15 cellular contexts compared by ENCODE assay signal in the genomic region with DNA sequence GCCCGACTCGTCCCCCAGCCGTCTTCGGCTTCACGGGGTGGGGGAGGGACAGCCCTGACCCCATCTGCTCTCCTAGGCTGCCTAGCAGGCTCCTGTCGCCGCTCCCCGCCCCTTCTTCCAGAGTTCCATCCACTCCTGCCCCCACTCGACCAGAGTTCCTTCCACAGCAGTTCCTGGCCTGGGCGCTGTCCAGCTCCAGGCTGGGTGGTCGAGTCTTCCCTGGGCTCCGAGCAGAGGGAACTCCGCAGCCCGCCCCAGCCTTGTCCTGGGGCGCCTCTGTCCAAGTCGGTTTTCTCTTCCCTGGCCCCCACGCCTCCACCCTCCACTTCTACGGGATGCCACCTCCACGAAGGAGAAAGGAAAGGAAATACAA. TPM values are rescaled to one million over a fixed set of nuclear protein-coding genes. Genes with fewer than 3 reads are reported as not detected.
A peak's percentile ranks its signal among the peaks of the same experiment; 100 is the strongest.
DNase-seq lines count a peak whose midpoint lies in the region; ATAC-seq, FAIRE-seq and TF ChIP-seq lines count a peak whose summit lies in the region.
"Had no signal": no experiment of that assay in that cellular context is flagged by ENCODE, and none has a peak within 500 bp of the region (broad histone marks: within the 10 kb centered on the region; RNA-seq: fewer than 3 reads in every experiment).

No MANE protein-coding gene starts in this region.

- CTCF ChIA-PET in A549 (lab: Yijun Ruan, JAX): interaction anchor here (1.1 to 22.4 kb wide), 5 partner anchors 9 to 75 kb away, joined by 3 to 657 read pairs (median 11); partner anchors contain the start of genes NAGS and PPY

- no peak overlapping the region for H3K4me3 ChIP-seq in A549
- peak overlapping the region; percentile 81 for H3K4me3 ChIP-seq in HUES6 (ENCODE audit: low read depth, low read length)
- H3K4me3 ChIP-seq in ectodermal cell (ENCODE audit: insufficient read depth, low read depth, low read length): peak overlapping the region; percentile 39
- H3K4me3 ChIP-seq in mesendoderm (ENCODE audit: low read length): peak overlapping the region; percentile 40
- no peak overlapping the region for H3K4me3 ChIP-seq in small intestine (ENCODE audit: low read depth in 1 of 2, low read length in 2 of 2)
- H3K4me3 ChIP-seq: pancreas had no signal

- H3K9me3 ChIP-seq in A549 (no peaks in the 10 kb centered on the region), HUES6 (ENCODE audit: control insufficient read depth, insufficient read depth, low read depth, low read length) (no peaks in the 10 kb centered on the region), ectodermal cell (ENCODE audit: control insufficient read depth, low read length) (no peaks in the 10 kb centered on the region), small intestine (ENCODE audit: control insufficient read depth, low read depth) (no peaks in the 10 kb centered on the region)
- H3K9me3 ChIP-seq: pancreas had no signal

- H2BK15ac ChIP-seq in mesendoderm (replicated peaks; ENCODE audit: low read depth): no peak overlapping the region

- H4K8ac ChIP-seq in mesendoderm (ENCODE audit: low read depth, low read length): no peak overlapping the region

- H2BK120ac ChIP-seq in mesendoderm (ENCODE audit: low read depth, low read length): no peak overlapping the region

- H3K9ac ChIP-seq in HUES6 (ENCODE audit: low read length) (peak overlapping the region; percentile 58), mesendoderm (ENCODE audit: low read length) (peak overlapping the region; percentile 70)

- DNase-seq in A549 (ENCODE audit: low read depth in 1 of 2, low spot score in 1 of 2) (no peak), mesendoderm (peak; percentile 46), DMS153 (lab: John Stamatoyannopoulos, UW) (no peak), NCI-H526 treated with DMSO at 0.1 percent for 48 hours (lab: John Stamatoyannopoulos, UW) (no peak), small intestine (no peak), NCI-H1417 treated with DMSO at 0.1 percent for 48 hours (lab: John Stamatoyannopoulos, UW) (no peak)
- DNase-seq: activated CD4-positive, alpha-beta T cell treated with anti-CD3 and anti-CD28 coated beads, Interleukin-2, amount 50 U/mL, for 48 hours; DMS 273 treated with DMSO at 0.1 percent for 48 hours; KBM-7; pancreas; T-helper 9 cell had no signal

- H3K23ac ChIP-seq in mesendoderm (ENCODE audit: low read length): peak overlapping the region; percentile 68

- H2BK5ac ChIP-seq in mesendoderm (ENCODE audit: low read length): no peak overlapping the region

- TF ChIP-seq EP300 in A549 (IDR thresholded peaks at IDR 0.05): no peak

- no peak overlapping the region for H2AK5ac ChIP-seq in mesendoderm (ENCODE audit: low read length)

- peak overlapping the region; percentile 80 for H3K56ac ChIP-seq in mesendoderm (ENCODE audit: low read length)

- no peak for TF ChIP-seq CTCF in A549 (IDR thresholded peaks at IDR 0.05)

- H3K36me3 ChIP-seq in HUES6 (ENCODE audit: control insufficient read depth, insufficient read depth, low read length) (no peaks in the 10 kb centered on the region), ectodermal cell (ENCODE audit: control insufficient read depth, insufficient read depth, low read length) (no peaks in the 10 kb centered on the region), mesendoderm (ENCODE audit: control insufficient read depth, insufficient read depth, low read length) (no peaks in the 10 kb centered on the region), small intestine (ENCODE audit: control insufficient read depth in 2 of 2, insufficient read depth in 2 of 2, low read length in 2 of 2) (no peaks in the 10 kb centered on the region)
- H3K36me3 ChIP-seq: pancreas had no signal

- no peak overlapping the region for H3K18ac ChIP-seq in mesendoderm (ENCODE audit: low read length)

- H3K27ac ChIP-seq in A549: no peak overlapping the region
- no peak overlapping the region for H3K27ac ChIP-seq in HUES6 (ENCODE audit: low read depth, low read length)
- H3K27ac ChIP-seq in ectodermal cell (ENCODE audit: insufficient read depth, low read depth, low read length, poor library complexity, severe bottlenecking): no peak overlapping the region
- H3K27ac ChIP-seq in mesendoderm (ENCODE audit: low read depth, low read length): no peak overlapping the region
- no peak overlapping the region for H3K27ac ChIP-seq in small intestine (ENCODE audit: low read depth in 1 of 2, low read length in 1 of 2)
- H3K27ac ChIP-seq: pancreas, RWPE1 had no signal

- no peak overlapping the region for H3K4ac ChIP-seq in mesendoderm (ENCODE audit: low read depth, low read length)

- WGBS in A549 (ENCODE audit: missing lambda C conversion rate): 69% methylated on average over 19 of the region's 19 CpGs
- 4 to 8% methylated on average over 19 of the region's 19 CpGs for WGBS in ectodermal cell, 2 experiments
- no CpG with 5 or more reads among the region's 19 CpGs for WGBS in mesendoderm (ENCODE audit: extremely low coverage, insufficient coverage, low lambda C conversion rate)
- 7 to 27% (median 16%) methylated on average over 13 to 19 of the region's 19 CpGs for WGBS in small intestine, 3 donors

- peaks cover 56% of the 10 kb centered on the region for H3K27me3 ChIP-seq in HUES6 (ENCODE audit: control insufficient read depth, insufficient read depth, low read length)
- H3K27me3 ChIP-seq in ectodermal cell (ENCODE audit: control insufficient read depth, insufficient read depth, low read length, poor library complexity, severe bottlenecking): peaks cover 48% of the 10 kb centered on the region
- no peaks in the 10 kb centered on the region for H3K27me3 ChIP-seq in mesendoderm (ENCODE audit: insufficient read depth, low read length, poor library complexity)
- H3K27me3 ChIP-seq in small intestine (ENCODE audit: control insufficient read depth in 2 of 2, insufficient read depth in 2 of 2, low read length in 2 of 2): peaks cover 9 to 28% of the 10 kb centered on the region in 2 donors

- POLR2A ChIA-PET in A549 (lab: Yijun Ruan, JAX): no interaction called here

- TF ChIP-seq POLR2A in A549 (IDR thresholded peaks at IDR 0.05; ENCODE audit: low read length): no peak

- H3K79me1 ChIP-seq in mesendoderm (ENCODE audit: low read length): no peaks in the 10 kb centered on the region

- H3K4me1 ChIP-seq in A549 (peaks cover 7% of the 10 kb centered on the region; the same call in 2 of the 3 replicates), HUES6 (ENCODE audit: control insufficient read depth, insufficient read depth, low read length) (peaks cover 13% of the 10 kb centered on the region; the same call in 1 of the 2 replicates), ectodermal cell (ENCODE audit: control insufficient read depth, insufficient read depth, low read length) (peaks cover 5% of the 10 kb centered on the region), mesendoderm (ENCODE audit: control insufficient read depth, low read depth, low read length) (no peaks in the 10 kb centered on the region), small intestine (ENCODE audit: control insufficient read depth in 2 of 2, insufficient read depth in 1 of 2, low read depth in 1 of 2, low read length in 1 of 2) (no peaks in the 10 kb centered on the region)
- H3K4me1 ChIP-seq: pancreas had no signal

- TF ChIP-seq RAD21 in A549 (conservative IDR thresholded peaks at IDR 0.05 in 1 of 2, IDR thresholded peaks at IDR 0.05 in 1 of 2): no peak

- FAIRE-seq in A549 (lab: Jason Lieb, UNC) (no peak), small intestine (lab: Jason Lieb, UNC) (no peak)
- FAIRE-seq: pancreas had no signal

- no peak for ATAC-seq in A549

- H3K4me2 ChIP-seq in A549 (peak overlapping the region; percentile 56), mesendoderm (ENCODE audit: low read length) (peak overlapping the region; percentile 74)

- H4K5ac ChIP-seq in mesendoderm (ENCODE audit: low read length): no peak overlapping the region

- no peaks in the 10 kb centered on the region for H3K79me2 ChIP-seq in mesendoderm (ENCODE audit: control insufficient read depth, insufficient read depth, low read length)

RNA-seq across cellular contexts. Expression of gene PYY, which starts 1.4 kb away (rescaled TPM):
- not detected in 2 replicates for polyA plus RNA-seq in A549 (2011; rRNA removed)
- polyA plus RNA-seq in A549 (2012; cell fraction: cytosol; rRNA removed): not detected in 2 replicates
- polyA plus RNA-seq in A549 (2012; cell fraction: nucleus; rRNA removed): 0.07 TPM in 1 of 2 replicates, not detected in the other
- polyA plus RNA-seq in A549 (2017; fragmentation: RNase III; extraction: RNeasy Plus Mini Kit Qiagen cat#74134 plus additional on column Dnase treatment): not detected in 3 replicates
- polyA minus RNA-seq in A549 (2011; rRNA and poly(A)+ RNA removed): not detected in 2 replicates
- not detected for polyA plus RNA-seq in ectodermal cell (2013, experiment 1 of 4)
- polyA plus RNA-seq in ectodermal cell (2013, experiment 2 of 4): not detected
- polyA plus RNA-seq in ectodermal cell (2013, experiment 3 of 4): 0.75 TPM
- 0.69 TPM for polyA plus RNA-seq in ectodermal cell (2013, experiment 4 of 4)
- 0.69 TPM for polyA plus RNA-seq in mesendoderm (2013, experiment 1 of 2)
- 0.67 TPM for polyA plus RNA-seq in mesendoderm (2013, experiment 2 of 2)
- 10 to 100 TPM in 1 of 3 donors, 1 to 10 TPM in 1, not detected in 1; 1.8 to 10.5 TPM for polyA plus RNA-seq in small intestine
- polyA plus RNA-seq: endothelial cell of umbilical vein had no signal

RNA-seq across cellular contexts. Expression of gene PPY, which starts 10.1 kb away (rescaled TPM):
- polyA plus RNA-seq in A549 (2011; rRNA removed) (not detected in 2 replicates), A549 (2017; fragmentation: RNase III; extraction: RNeasy Plus Mini Kit Qiagen cat#74134 plus additional on column Dnase treatment) (not detected in 3 replicates), small intestine (not detected)
- polyA plus RNA-seq in A549 (2012; cell fraction: cytosol; rRNA removed): 0.20 TPM in 1 of 2 replicates, not detected in the other
- not detected in 2 replicates for polyA plus RNA-seq in A549 (2012; cell fraction: nucleus; rRNA removed)
- polyA minus RNA-seq in A549 (2011; rRNA and poly(A)+ RNA removed): not detected in 2 replicates
- not detected for polyA plus RNA-seq in ectodermal cell (2013, experiment 1 of 4)
- polyA plus RNA-seq in ectodermal cell (2013, experiment 2 of 4): not detected
- not detected for polyA plus RNA-seq in ectodermal cell (2013, experiment 3 of 4)
- not detected for polyA plus RNA-seq in ectodermal cell (2013, experiment 4 of 4)
- polyA plus RNA-seq in mesendoderm (2013, experiment 1 of 2): not detected
- polyA plus RNA-seq in mesendoderm (2013, experiment 2 of 2): not detected
- polyA plus RNA-seq: endothelial cell of umbilical vein had no signal

RNA-seq across cellular contexts. Expression of gene MPP2, which starts 45.0 kb away (rescaled TPM):
- 3.8 and 4.1 TPM in 2 replicates for polyA plus RNA-seq in A549 (2011; rRNA removed)
- 7.0 and 7.5 TPM in 2 replicates for polyA plus RNA-seq in A549 (2012; cell fraction: cytosol; rRNA removed)
- polyA plus RNA-seq in A549 (2012; cell fraction: nucleus; rRNA removed): 8.6 and 10.5 TPM in 2 replicates
- 3.4 to 4.2 TPM (median 3.7 TPM) in 3 replicates for polyA plus RNA-seq in A549 (2017; fragmentation: RNase III; extraction: RNeasy Plus Mini Kit Qiagen cat#74134 plus additional on column Dnase treatment)
- 7.3 and 7.4 TPM in 2 replicates for polyA minus RNA-seq in A549 (2011; rRNA and poly(A)+ RNA removed)
- 39.9 TPM for polyA plus RNA-seq in ectodermal cell (2013, experiment 1 of 4)
- 48.5 TPM for polyA plus RNA-seq in ectodermal cell (2013, experiment 2 of 4)
- polyA plus RNA-seq in ectodermal cell (2013, experiment 3 of 4): 30.5 TPM
- polyA plus RNA-seq in ectodermal cell (2013, experiment 4 of 4): 32.3 TPM
- polyA plus RNA-seq in mesendoderm (2013, experiment 1 of 2): 7.5 TPM
- 7.9 TPM for polyA plus RNA-seq in mesendoderm (2013, experiment 2 of 2)
- polyA plus RNA-seq in small intestine: 1 to 10 TPM in 1 of 3 donors, under 1 TPM in 1, not detected in 1; 0.27 to 1.8 TPM

RNA-seq across cellular contexts. Expression of gene NAGS, which starts 52.1 kb away (rescaled TPM):
- polyA plus RNA-seq in A549 (2011; rRNA removed) (0.61 and 0.66 TPM in 2 replicates), A549 (2017; fragmentation: RNase III; extraction: RNeasy Plus Mini Kit Qiagen cat#74134 plus additional on column Dnase treatment) (0.76 to 0.88 TPM (median 0.77 TPM) in 3 replicates), small intestine (10 to 100 TPM; 16.8 to 58.6 (median 54.9) TPM)
- 0.49 and 0.75 TPM in 2 replicates for polyA plus RNA-seq in A549 (2012; cell fraction: cytosol; rRNA removed)
- polyA plus RNA-seq in A549 (2012; cell fraction: nucleus; rRNA removed): 0.40 and 0.59 TPM in 2 replicates
- 0.68 and 0.91 TPM in 2 replicates for polyA minus RNA-seq in A549 (2011; rRNA and poly(A)+ RNA removed)
- 0.91 TPM for polyA plus RNA-seq in ectodermal cell (2013, experiment 1 of 4)
- polyA plus RNA-seq in ectodermal cell (2013, experiment 2 of 4): 0.85 TPM
- 1.5 TPM for polyA plus RNA-seq in ectodermal cell (2013, experiment 3 of 4)
- 1.1 TPM for polyA plus RNA-seq in ectodermal cell (2013, experiment 4 of 4)
- 0.98 TPM for polyA plus RNA-seq in mesendoderm (2013, experiment 1 of 2)
- 0.92 TPM for polyA plus RNA-seq in mesendoderm (2013, experiment 2 of 2)

Comparison
In these comparisons a context has a peak if more than half of its experiments do, and no peak if none do; other contexts are left out.
1. H3K4me3 ChIP-seq: peak in HUES6 (single experiment), ectodermal cell (single experiment) and mesendoderm (single experiment); none in A549 (single experiment) and small intestine (0 of 2).